In the genomic region with DNA sequence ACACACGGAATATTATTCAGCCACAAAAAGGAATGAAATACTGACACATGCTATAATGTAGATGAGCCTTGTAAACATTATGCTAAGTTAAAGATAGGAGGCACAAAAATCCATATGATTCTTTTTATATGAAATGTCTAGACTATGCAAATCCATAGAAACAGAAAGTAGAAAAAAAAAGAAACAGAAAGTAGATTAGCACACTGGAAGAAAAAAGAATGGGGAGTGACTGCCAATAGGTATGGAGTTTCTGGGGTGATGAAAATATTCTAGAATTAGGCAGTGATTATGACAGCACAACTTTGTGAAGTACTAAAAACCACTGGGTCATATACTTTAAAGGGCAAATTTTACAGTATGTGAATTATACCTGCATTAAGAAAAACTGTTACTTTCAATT, we compare ENCODE assay signal across 15 cellular contexts. TPM values are rescaled to one million over a fixed set of nuclear protein-coding genes. Genes with fewer than 3 reads are reported as not detected.
DNase-seq lines count a peak whose midpoint lies in the region; ATAC-seq and TF ChIP-seq lines count a peak whose summit lies in the region.
"Had no signal": no experiment of that assay in that cellular context is flagged by ENCODE, and none has a peak within 500 bp of the region (broad histone marks: within the 10 kb centered on the region; RNA-seq: fewer than 3 reads in every experiment).

No MANE protein-coding gene starts in this region.

- H3K9me2 ChIP-seq in PC-9 (ENCODE audit: insufficient read depth): no peaks in the 10 kb centered on the region

- peaks cover 47% of the 10 kb centered on the region for H3K4me1 ChIP-seq in CD8-positive, alpha-beta T cell (ENCODE audit: insufficient read depth, low read length)
- H3K4me1 ChIP-seq in PC-9 (replicated peaks; ENCODE audit: insufficient read depth): no peaks in the 10 kb centered on the region
- H3K4me1 ChIP-seq in mesenchymal stem cell (ENCODE audit: control insufficient read depth, insufficient read depth, low read depth, low read length): no peaks in the 10 kb centered on the region

- peaks cover 67% of the 10 kb centered on the region for H3K79me2 ChIP-seq in PC-9 (ENCODE audit: low read depth)

- H3K36me3 ChIP-seq in CD8-positive, alpha-beta T cell (ENCODE audit: insufficient read depth, low read length): no peaks in the 10 kb centered on the region
- H3K36me3 ChIP-seq in PC-9 (ENCODE audit: low read depth) (no peaks in the 10 kb centered on the region), mesenchymal stem cell (ENCODE audit: control insufficient read depth in 1 of 2, insufficient read depth in 2 of 2, low read depth in 1 of 2, low read length in 2 of 2) (peaks cover 2 to 8% of the 10 kb centered on the region in 2 experiments)

- H3K18ac ChIP-seq in mesenchymal stem cell (ENCODE audit: low read depth in 1 of 2, low read length in 2 of 2): no peak overlapping the region

- no peak overlapping the region for H2AK5ac ChIP-seq in mesenchymal stem cell (ENCODE audit: low read length, severe bottlenecking)

- no peak overlapping the region for H2BK12ac ChIP-seq in mesenchymal stem cell (ENCODE audit: low read length in 2 of 2)

- no peak overlapping the region for H3K4ac ChIP-seq in mesenchymal stem cell (ENCODE audit: low read depth in 1 of 2, low read length in 2 of 2)

- no peaks in the 10 kb centered on the region for H3K27me3 ChIP-seq in CD8-positive, alpha-beta T cell (ENCODE audit: insufficient read depth, low read length)
- no peaks in the 10 kb centered on the region for H3K27me3 ChIP-seq in PC-9 (ENCODE audit: insufficient read depth, low read depth)
- no peaks in the 10 kb centered on the region for H3K27me3 ChIP-seq in mesenchymal stem cell (ENCODE audit: control insufficient read depth in 1 of 2, insufficient read depth in 1 of 2, low read length in 2 of 2)
- H3K27me3 ChIP-seq: hepatocyte had no signal

- H3F3A ChIP-seq in PC-9 (ENCODE audit: insufficient read depth, low read depth): no peaks in the 10 kb centered on the region

- BruUV-seq in PC-9 (replicated peaks; lab: Mats Ljungman, UMichigan): no TSS peak

- peaks cover 24% of the 10 kb centered on the region; the same call in 1 of the 2 replicates for H4K20me1 ChIP-seq in PC-9 (ENCODE audit: insufficient read depth)

- peaks cover 7% of the 10 kb centered on the region for H3K79me1 ChIP-seq in mesenchymal stem cell (replicated peaks; ENCODE audit: low read length, poor library complexity, severe bottlenecking)

- H3K4me3 Mint-ChIP-seq in CD8-positive, alpha-beta T cell: no peak overlapping the region
- peak overlapping the region; percentile 43 for H3K4me3 Mint-ChIP-seq in T-helper 17 cell

- intact Hi-C loops in CD8-positive, alpha-beta T cell (cut with DNase I, micrococcal nuclease): no loop called here
- intact Hi-C loops in PC-9 (cut with micrococcal nuclease; ENCODE audit: unreplicated experiment): no loop called here

- no CpG with 5 or more reads among the region's 1 CpG for WGBS in mesenchymal stem cell

- no peaks in the 10 kb centered on the region for H3K27me3 Mint-ChIP-seq in CD8-positive, alpha-beta T cell (ENCODE audit: low read depth)
- no peaks in the 10 kb centered on the region for H3K27me3 Mint-ChIP-seq in T-helper 17 cell

- CTCF ChIA-PET in CD8-positive, alpha-beta T cell (lab: Charles Lee): no interaction called here
- CTCF ChIA-PET in PC-9 (lab: Charles Lee): no interaction called here

- ATAC-seq in CD8-positive, alpha-beta T cell: peak; percentile 25
- ATAC-seq in GM18870 (IDR thresholded peaks at IDR 0.05; ENCODE audit: unreplicated experiment) (peak; percentile 67), HG03097 (IDR thresholded peaks at IDR 0.05; ENCODE audit: low FRiP score, unreplicated experiment) (peak; percentile 85), T-helper 17 cell (no peak)

- H3K14ac ChIP-seq in mesenchymal stem cell (ENCODE audit: low read length in 2 of 2): no peak overlapping the region

- H3K27ac ChIP-seq in CD8-positive, alpha-beta T cell (ENCODE audit: low read depth, low read length): no peak overlapping the region
- H3K27ac ChIP-seq in PC-9 (no peak overlapping the region), mesenchymal stem cell (ENCODE audit: low read length, poor library complexity, severe bottlenecking) (no peak overlapping the region)
- H3K27ac ChIP-seq: hepatocyte, skin epidermis had no signal

- peaks cover 31% of the 10 kb centered on the region for H3K36me3 Mint-ChIP-seq in CD8-positive, alpha-beta T cell
- peaks cover 2% of the 10 kb centered on the region for H3K36me3 Mint-ChIP-seq in T-helper 17 cell (ENCODE audit: low read depth)

- H3K9me3 Mint-ChIP-seq in CD8-positive, alpha-beta T cell: no peaks in the 10 kb centered on the region

- no peak overlapping the region for H4K8ac ChIP-seq in mesenchymal stem cell (ENCODE audit: low read length)

- H2BK120ac ChIP-seq in mesenchymal stem cell (ENCODE audit: low read depth, low read length): no peak overlapping the region

- no peak overlapping the region for H2AFZ ChIP-seq in PC-9
- no peak overlapping the region for H2AFZ ChIP-seq in mesenchymal stem cell (ENCODE audit: low read depth, low read length)
- H2AFZ ChIP-seq: hepatocyte had no signal

- H2BK15ac ChIP-seq in mesenchymal stem cell (ENCODE audit: low read depth, poor library complexity, severe bottlenecking): no peak overlapping the region

- no peak overlapping the region for H4K91ac ChIP-seq in mesenchymal stem cell (ENCODE audit: low read length)

- peaks cover 69% of the 10 kb centered on the region for H3K4me1 Mint-ChIP-seq in CD8-positive, alpha-beta T cell (ENCODE audit: low read depth)
- H3K4me1 Mint-ChIP-seq in T-helper 17 cell: peaks cover 53% of the 10 kb centered on the region

- H3K9ac ChIP-seq in mesenchymal stem cell (ENCODE audit: low read length): no peak overlapping the region

- no peak overlapping the region for H3K27ac Mint-ChIP-seq in CD8-positive, alpha-beta T cell
- no peak overlapping the region for H3K27ac Mint-ChIP-seq in T-helper 17 cell

- DNase-seq in CD8-positive, alpha-beta T cell: no peak
- DNase-seq in T-helper 17 cell (no peak), Ammon's horn (ENCODE audit: low spot score) (no peak), PC-9 (no peak), mesenchymal stem cell (no peak), NCI-H1436 treated with DMSO at 0.1 percent for 48 hours (lab: John Stamatoyannopoulos, UW) (no peak)
- DNase-seq: activated gamma-delta T cell, C1 segment of cervical spinal cord, cerebellar nuclear complex, erythroblast, NCI-H1048 had no signal

- POLR2A ChIA-PET in CD8-positive, alpha-beta T cell (lab: Charles Lee): no interaction called here
- POLR2A ChIA-PET in PC-9 (lab: Charles Lee; ENCODE audit: unreplicated experiment): no interaction called here

- H3K9me3 ChIP-seq in CD8-positive, alpha-beta T cell (ENCODE audit: low read length): no peaks in the 10 kb centered on the region
- H3K9me3 ChIP-seq in T-helper 17 cell (ENCODE audit: control insufficient read depth, low read length, poor library complexity, severe bottlenecking) (no peaks in the 10 kb centered on the region), PC-9 (ENCODE audit: insufficient read depth, low read depth) (no peaks in the 10 kb centered on the region), mesenchymal stem cell (ENCODE audit: control insufficient read depth, low read length) (no peaks in the 10 kb centered on the region)

- TF ChIP-seq CTCF in CD8-positive, alpha-beta T cell (IDR thresholded peaks at IDR 0.05): no peak
- no peak for TF ChIP-seq CTCF in PC-9 (conservative IDR thresholded peaks at IDR 0.05)

- no peak overlapping the region for H2BK5ac ChIP-seq in mesenchymal stem cell (ENCODE audit: low read depth, low read length, poor library complexity, severe bottlenecking)

- no peak overlapping the region for H3K23ac ChIP-seq in mesenchymal stem cell (ENCODE audit: low read length in 2 of 2)

- H3K4me2 ChIP-seq in PC-9 (no peak overlapping the region), mesenchymal stem cell (ENCODE audit: low read length, poor library complexity, severe bottlenecking) (no peak overlapping the region)
- H3K4me2 ChIP-seq: hepatocyte had no signal

- no peak overlapping the region for H3K4me3 ChIP-seq in CD8-positive, alpha-beta T cell (ENCODE audit: low read depth, low read length)
- H3K4me3 ChIP-seq in PC-9 (no peak overlapping the region), mesenchymal stem cell (ENCODE audit: insufficient read depth in 1 of 2, low read depth in 1 of 2, low read length in 2 of 2) (no peak overlapping the region)
- H3K4me3 ChIP-seq: hepatocyte, skin epidermis had no signal

RNA-seq across cellular contexts. Expression of gene HERPUD2, which starts 13.3 kb away (rescaled TPM):
- 100 to 1,000 TPM; 123 to 134 TPM for total RNA-seq in CD8-positive, alpha-beta T cell
- total RNA-seq in T-helper 17 cell (100 to 1,000 TPM in 1 of 2 donors, 10 to 100 TPM in 1; 98.3 to 101 TPM), PC-9 (2021) (33.8 and 53.4 TPM in 2 replicates)
- polyA plus RNA-seq in mesenchymal stem cell (2013, experiment 1 of 2): 35.5 TPM
- 34.4 TPM for polyA plus RNA-seq in mesenchymal stem cell (2013, experiment 2 of 2)
